Comparison of ENCODE assay signal across 1 cellular context in the genomic region with DNA sequence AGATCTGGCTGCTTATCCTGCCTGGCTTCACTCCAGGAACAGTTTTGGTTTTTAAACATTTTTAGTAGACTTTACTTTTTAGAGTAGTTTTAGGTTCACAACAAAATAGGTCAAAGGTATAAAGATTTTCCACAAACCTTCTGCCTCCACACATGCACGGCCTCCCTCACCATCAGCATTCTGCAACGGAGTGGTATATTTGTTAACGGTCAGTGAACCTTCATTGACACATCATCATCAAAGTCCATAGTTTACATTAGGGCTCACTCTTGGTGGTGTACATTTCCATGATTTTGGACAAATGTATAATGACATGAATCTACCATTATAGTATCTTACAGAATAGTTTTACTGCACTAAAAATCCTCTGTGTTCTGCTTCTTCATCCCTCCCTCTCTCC.
TF ChIP-seq lines count a peak whose summit lies in the region.

No MANE protein-coding gene starts in this region.

TF ChIP-seq in H1, 55 proteins besides CTCF, POLR2A, EP300 and RAD21 (continued from another document):
- no peak for TF ChIP-seq KDM4A (IDR thresholded peaks at IDR 0.05; ENCODE audit: low read depth, low read length, severe bottlenecking)
- TF ChIP-seq SUZ12 (IDR thresholded peaks at IDR 0.05; ENCODE audit: low read length), result no peak
- TF ChIP-seq RFX5 (IDR thresholded peaks at IDR 0.05; ENCODE audit: borderline replicate concordance, low read depth, low read length), result no peak
- TF ChIP-seq NANOG (IDR thresholded peaks at IDR 0.05; ENCODE audit: insufficient read depth, low read depth, low read length, poor library complexity, severe bottlenecking), result no peak
- no peak for TF ChIP-seq SAP30 (IDR thresholded peaks at IDR 0.05; ENCODE audit: insufficient read depth, insufficient replicate concordance, low read length)
- no peak for TF ChIP-seq CBX5 (IDR thresholded peaks at IDR 0.05; ENCODE audit: low read depth, low read length)
- no peak for TF ChIP-seq POU5F1 (IDR thresholded peaks at IDR 0.05; ENCODE audit: low read depth, low read length)
- no peak for TF ChIP-seq CTBP2 (IDR thresholded peaks at IDR 0.05; ENCODE audit: borderline replicate concordance, insufficient read depth, insufficient read length, low read length)
- TF ChIP-seq BCL11A (IDR thresholded peaks at IDR 0.05; ENCODE audit: low read depth in 2 of 2, low read length in 2 of 2), result no peak
- no peak for TF ChIP-seq TBP (IDR thresholded peaks at IDR 0.05; ENCODE audit: low read depth, low read length)
- TF ChIP-seq MAFK (IDR thresholded peaks at IDR 0.05; ENCODE audit: low read depth, low read length), result no peak
